In genomic region chr7:100444311-100445278, GRCh38 we compare ENCODE assay signal across 8 cellular contexts. TPM values are rescaled to one million over a fixed set of nuclear protein-coding genes. Genes with fewer than 3 reads are reported as not detected.
DNase-seq lines count a peak whose midpoint lies in the region; ATAC-seq and TF ChIP-seq lines count a peak whose summit lies in the region.

No MANE protein-coding gene starts in this region.

- H3K4me3 Mint-ChIP-seq in neural crest cell: peak overlapping the region; percentile 58

- peak; percentile 13 for DNase-seq in COLO668 (lab: John Stamatoyannopoulos, UW; ENCODE audit: unreplicated experiment)
- DNase-seq in NAMALWA (ENCODE audit: low spot score): peak; percentile 52
- DNase-seq in dermis blood vessel endothelial cell: peak; percentile 98
- DNase-seq in neural crest cell (ENCODE audit: low read depth, low spot score): no peak
- DNase-seq in T-helper 9 cell: no peak
- DNase-seq in GM19238 (ENCODE audit: insufficient read length, low spot score): no peak
- no peak for DNase-seq in activated CD8-positive, alpha-beta memory T cell treated with anti-CD3 and anti-CD28 coated beads, Interleukin-2, amount 50 U/mL, for 48 hours

- peak overlapping the region; percentile 63 for H3K27ac Mint-ChIP-seq in neural crest cell (ENCODE audit: unreplicated experiment)

- no peaks in the 10 kb centered on the region for H3K9me3 Mint-ChIP-seq in neural crest cell

- no peak for ATAC-seq in GM21723 (IDR thresholded peaks at IDR 0.05; ENCODE audit: unreplicated experiment)

- no peak for TF ChIP-seq CTCF in neural crest cell (conservative IDR thresholded peaks at IDR 0.05)

- H3K27me3 Mint-ChIP-seq in neural crest cell (ENCODE audit: low read depth): no peaks in the 10 kb centered on the region

- no peaks in the 10 kb centered on the region for H3K36me3 Mint-ChIP-seq in neural crest cell (ENCODE audit: low read depth)

- H3K4me1 Mint-ChIP-seq in neural crest cell: peaks cover 26% of the 10 kb centered on the region

RNA-seq across cellular contexts. Expression of gene PPP1R35, which starts 8.3 kb away (rescaled TPM):
- 19.3 and 28.1 TPM in 2 replicates for total RNA-seq in dermis blood vessel endothelial cell
- total RNA-seq in neural crest cell: 39.5 and 42.1 TPM in 2 replicates

RNA-seq across cellular contexts. Expression of gene MEPCE, which starts 15.0 kb away (rescaled TPM):
- total RNA-seq in dermis blood vessel endothelial cell: 54.3 and 56.5 TPM in 2 replicates
- 46.9 and 49.8 TPM in 2 replicates for total RNA-seq in neural crest cell

RNA-seq across cellular contexts. Expression of gene ZCWPW1, which starts 16.1 kb away (rescaled TPM):
- total RNA-seq in dermis blood vessel endothelial cell (0.51 and 0.98 TPM in 2 replicates), neural crest cell (1.8 and 2.0 TPM in 2 replicates)

RNA-seq across cellular contexts. Expression of gene SPACDR, which starts 19.5 kb away (rescaled TPM):
- total RNA-seq in dermis blood vessel endothelial cell (0.34 and 0.93 TPM in 2 replicates), neural crest cell (1.0 and 1.4 TPM in 2 replicates)

RNA-seq across cellular contexts. Expression of gene TSC22D4, which starts 34.4 kb away (rescaled TPM):
- total RNA-seq in dermis blood vessel endothelial cell: 32.3 and 44.2 TPM in 2 replicates
- 28.8 and 32.8 TPM in 2 replicates for total RNA-seq in neural crest cell

Comparison
In these comparisons a context has a peak if more than half of its experiments do, and no peak if none do; other contexts are left out.
1. DNase-seq: peak in COLO668 (single experiment), NAMALWA (single experiment) and dermis blood vessel endothelial cell (single experiment); none in neural crest cell (single experiment), T-helper 9 cell (single experiment), GM19238 (single experiment) and activated CD8-positive, alpha-beta memory T cell treated with anti-CD3 and anti-CD28 coated beads, Interleukin-2, amount 50 U/mL, for 48 hours (single experiment).